9 cellular contexts compared by ENCODE assay signal in genomic region chr11:35162795-35163194, GRCh38. TPM values are rescaled to one million over a fixed set of nuclear protein-coding genes. Genes with fewer than 3 reads are reported as not detected.
A peak's percentile ranks its signal among the peaks of the same experiment; 100 is the strongest.
DNase-seq lines count a peak whose midpoint lies in the region; ATAC-seq and TF ChIP-seq lines count a peak whose summit lies in the region.
"Had no signal": no experiment of that assay in that cellular context is flagged by ENCODE, and none has a peak within 500 bp of the region (broad histone marks: within the 10 kb centered on the region; RNA-seq: fewer than 3 reads in every experiment).

No MANE protein-coding gene starts in this region.

- H3K36me3 Mint-ChIP-seq in stimulated activated naive CD8-positive, alpha-beta T cell treated with anti-CD3 and anti-CD28 coated beads, Interleukin-15, Interleukin-2, amounts not matched to agents 100 ng/mL and 50 ng/mL, for 24 hours (ENCODE audit: low read depth): peaks cover 72% of the 10 kb centered on the region
- peaks cover 65% of the 10 kb centered on the region for H3K36me3 Mint-ChIP-seq in activated T-helper 1 cell treated with anti-CD3 and anti-CD28 coated beads, Interleukin-12 subunit alpha, Interleukin-12 subunit beta, Interleukin-2, Interleukin-4 antibody, amounts not matched to agents 30 ng/mL and 10 ng/mL and 1 ng/mL, durations not matched to agents 14 hours and 24 hours and 36 hours (ENCODE audit: low read depth)

- H3K9me3 Mint-ChIP-seq in stimulated activated naive CD8-positive, alpha-beta T cell treated with anti-CD3 and anti-CD28 coated beads, Interleukin-15, Interleukin-2, amounts not matched to agents 100 ng/mL and 50 ng/mL, for 24 hours: no peaks in the 10 kb centered on the region
- no peaks in the 10 kb centered on the region for H3K9me3 Mint-ChIP-seq in activated T-helper 1 cell treated with anti-CD3 and anti-CD28 coated beads, Interleukin-12 subunit alpha, Interleukin-12 subunit beta, Interleukin-2, Interleukin-4 antibody, amounts not matched to agents 30 ng/mL and 10 ng/mL and 1 ng/mL, durations not matched to agents 14 hours and 24 hours and 36 hours

- ATAC-seq in stimulated activated naive CD8-positive, alpha-beta T cell treated with anti-CD3 and anti-CD28 coated beads, Interleukin-15, Interleukin-2, amounts not matched to agents 100 U/mL and 50 U/mL, for 24 hours: no peak
- ATAC-seq in left lung: no peak
- ATAC-seq in body of pancreas: no peak
- ATAC-seq in SK-N-SH treated with all-trans-retinoic acid at 6 μM for 48 hours: no peak

- peak overlapping the region; percentile 97 for H3K27ac Mint-ChIP-seq in stimulated activated naive CD8-positive, alpha-beta T cell treated with anti-CD3 and anti-CD28 coated beads, Interleukin-15, Interleukin-2, amounts not matched to agents 100 ng/mL and 50 ng/mL, for 24 hours
- H3K27ac Mint-ChIP-seq in activated T-helper 1 cell treated with anti-CD3 and anti-CD28 coated beads, Interleukin-12 subunit alpha, Interleukin-12 subunit beta, Interleukin-2, Interleukin-4 antibody, amounts not matched to agents 30 ng/mL and 10 ng/mL and 1 ng/mL, durations not matched to agents 14 hours and 24 hours and 36 hours: peak overlapping the region; percentile 48

- H3K36me3 ChIP-seq in left lung (peaks cover 0 to 9% of the 10 kb centered on the region in 2 donors), vagina (no peaks in the 10 kb centered on the region), body of pancreas (replicated peaks in 1 of 2; ENCODE audit: insufficient read depth in 1 of 2, low read depth in 2 of 2) (no peaks in the 10 kb centered on the region)
- H3K36me3 ChIP-seq: HAP-1 had no signal

- TF ChIP-seq POLR2A in vagina (IDR thresholded peaks at IDR 0.05) (no peak), body of pancreas (IDR thresholded peaks at IDR 0.05) (no peak)

- WGBS in body of pancreas, 2 donors: 76 to 100% methylated on average over 2 of the region's 2 CpGs

- H3K27me3 Mint-ChIP-seq in stimulated activated naive CD8-positive, alpha-beta T cell treated with anti-CD3 and anti-CD28 coated beads, Interleukin-15, Interleukin-2, amounts not matched to agents 100 ng/mL and 50 ng/mL, for 24 hours: no peaks in the 10 kb centered on the region
- H3K27me3 Mint-ChIP-seq in activated T-helper 1 cell treated with anti-CD3 and anti-CD28 coated beads, Interleukin-12 subunit alpha, Interleukin-12 subunit beta, Interleukin-2, Interleukin-4 antibody, amounts not matched to agents 30 ng/mL and 10 ng/mL and 1 ng/mL, durations not matched to agents 14 hours and 24 hours and 36 hours (ENCODE audit: insufficient read depth): no peaks in the 10 kb centered on the region

- peak overlapping the region; percentile 61 to 88 for H3K27ac ChIP-seq in left lung
- H3K27ac ChIP-seq in vagina: peak overlapping the region; percentile 51
- peak overlapping the region in 1 of 4 donors; percentile 14 for H3K27ac ChIP-seq in body of pancreas

- H3K4me3 ChIP-seq in left lung: no peak overlapping the region
- H3K4me3 ChIP-seq in vagina: no peak overlapping the region
- no peak overlapping the region for H3K4me3 ChIP-seq in body of pancreas
- H3K4me3 ChIP-seq: HAP-1 had no signal

- H3K4me3 Mint-ChIP-seq in stimulated activated naive CD8-positive, alpha-beta T cell treated with anti-CD3 and anti-CD28 coated beads, Interleukin-15, Interleukin-2, amounts not matched to agents 100 ng/mL and 50 ng/mL, for 24 hours: peak overlapping the region; percentile 28
- H3K4me3 Mint-ChIP-seq in activated T-helper 1 cell treated with anti-CD3 and anti-CD28 coated beads, Interleukin-12 subunit alpha, Interleukin-12 subunit beta, Interleukin-2, Interleukin-4 antibody, amounts not matched to agents 30 ng/mL and 10 ng/mL and 1 ng/mL, durations not matched to agents 14 hours and 24 hours and 36 hours: peak overlapping the region; percentile 5

- H3K4me1 ChIP-seq in left lung (peaks cover 76 to 100% of the 10 kb centered on the region in 2 donors), vagina (peaks cover 100% of the 10 kb centered on the region), body of pancreas (peaks cover 93% of the 10 kb centered on the region)
- H3K4me1 ChIP-seq: HAP-1 had no signal

- DNase-seq in stimulated activated naive CD8-positive, alpha-beta T cell treated with anti-CD3 and anti-CD28 coated beads, Interleukin-15, Interleukin-2, amounts not matched to agents 100 U/mL and 50 U/mL, for 24 hours: no peak
- DNase-seq in activated T-helper 1 cell treated with anti-CD3 and anti-CD28 coated beads, Interleukin-12 subunit alpha, Interleukin-12 subunit beta, Interleukin-2, Interleukin-4 antibody, amounts not matched to agents 30 ng/mL and 10 ng/mL and 1 ng/mL, durations not matched to agents 14 hours and 24 hours and 36 hours (ENCODE audit: low spot score): no peak
- DNase-seq in left lung (no peak), vagina (ENCODE audit: extremely low spot score in 2 of 2) (no peak), body of pancreas (no peak), NCI-H1436 (lab: John Stamatoyannopoulos, UW) (no peak)

- intact Hi-C loops in activated T-helper 1 cell treated with anti-CD3 and anti-CD28 coated beads, Interleukin-12 subunit alpha, Interleukin-12 subunit beta, Interleukin-2, Interleukin-4 antibody, amounts not matched to agents 30 ng/mL and 10 ng/mL and 1 ng/mL, durations not matched to agents 14 hours and 24 hours and 36 hours (cut with micrococcal nuclease): loop anchor here (1.0 kb wide), 1 partner anchor 9 kb away; no protein-coding TSS in a partner anchor
- intact Hi-C loops in left lung (cut with DNase I) (no loop called here), vagina (cut with DNase I) (no loop called here), body of pancreas (cut with DNase I) (no loop called here)

- H3K9me3 ChIP-seq in left lung (no peaks in the 10 kb centered on the region), vagina (no peaks in the 10 kb centered on the region), body of pancreas (no peaks in the 10 kb centered on the region)
- H3K9me3 ChIP-seq: HAP-1 had no signal

- no peak for TF ChIP-seq CTCF in left lung (IDR thresholded peaks at IDR 0.05)
- no peak for TF ChIP-seq CTCF in vagina (IDR thresholded peaks at IDR 0.05)
- no peak for TF ChIP-seq CTCF in body of pancreas (IDR thresholded peaks at IDR 0.05)

- H3K4me1 Mint-ChIP-seq in stimulated activated naive CD8-positive, alpha-beta T cell treated with anti-CD3 and anti-CD28 coated beads, Interleukin-15, Interleukin-2, amounts not matched to agents 100 ng/mL and 50 ng/mL, for 24 hours (ENCODE audit: low read depth): peaks cover 100% of the 10 kb centered on the region
- H3K4me1 Mint-ChIP-seq in activated T-helper 1 cell treated with anti-CD3 and anti-CD28 coated beads, Interleukin-12 subunit alpha, Interleukin-12 subunit beta, Interleukin-2, Interleukin-4 antibody, amounts not matched to agents 30 ng/mL and 10 ng/mL and 1 ng/mL, durations not matched to agents 14 hours and 24 hours and 36 hours (ENCODE audit: low read depth): peaks cover 100% of the 10 kb centered on the region

- H3K27me3 ChIP-seq in left lung (no peaks in the 10 kb centered on the region), vagina (no peaks in the 10 kb centered on the region), body of pancreas (no peaks in the 10 kb centered on the region)

TF ChIP-seq in SK-N-SH treated with all-trans-retinoic acid at 6 μM for 48 hours, 23 proteins besides CTCF, POLR2A, EP300 and RAD21 (continues in another document):
- TF ChIP-seq ZC3H10 (CRISPR knock-in tag; IDR thresholded peaks at IDR 0.05) (no peak), PPARA (CRISPR knock-in tag; IDR thresholded peaks at IDR 0.05; ENCODE audit: borderline replicate concordance) (no peak), TCF4 (CRISPR knock-in tag; IDR thresholded peaks at IDR 0.05; ENCODE audit: borderline replicate concordance) (no peak), TOX (CRISPR knock-in tag; IDR thresholded peaks at IDR 0.05; ENCODE audit: borderline replicate concordance) (no peak), CSDC2 (CRISPR knock-in tag; IDR thresholded peaks at IDR 0.05) (no peak), ZNF70 (CRISPR knock-in tag; IDR thresholded peaks at IDR 0.05) (no peak), TSHZ2 (CRISPR knock-in tag; IDR thresholded peaks at IDR 0.05) (no peak)
- TF ChIP-seq, protein P1, sequence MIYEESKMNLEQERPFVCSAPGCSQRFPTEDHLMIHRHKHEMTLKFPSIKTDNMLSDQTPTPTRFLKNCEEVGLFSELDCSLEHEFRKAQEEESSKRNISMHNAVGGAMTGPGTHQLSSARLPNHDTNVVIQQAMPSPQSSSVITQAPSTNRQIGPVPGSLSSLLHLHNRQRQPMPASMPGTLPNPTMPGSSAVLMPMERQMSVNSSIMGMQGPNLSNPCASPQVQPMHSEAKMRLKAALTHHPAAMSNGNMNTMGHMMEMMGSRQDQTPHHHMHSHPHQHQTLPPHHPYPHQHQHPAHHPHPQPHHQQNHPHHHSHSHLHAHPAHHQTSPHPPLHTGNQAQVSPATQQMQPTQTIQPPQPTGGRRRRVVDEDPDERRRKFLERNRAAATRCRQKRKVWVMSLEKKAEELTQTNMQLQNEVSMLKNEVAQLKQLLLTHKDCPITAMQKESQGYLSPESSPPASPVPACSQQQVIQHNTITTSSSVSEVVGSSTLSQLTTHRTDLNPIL (CRISPR knock-in tag; IDR thresholded peaks at IDR 0.05; ENCODE audit: low read depth): no peak

RNA-seq across cellular contexts. Expression of gene CD44, which starts 23.8 kb away (rescaled TPM):
- 547 and 550 TPM in 2 replicates for total RNA-seq in activated T-helper 1 cell treated with anti-CD3 and anti-CD28 coated beads, Interleukin-12 subunit alpha, Interleukin-12 subunit beta, Interleukin-2, Interleukin-4 antibody, amounts not matched to agents 30 ng/mL and 10 ng/mL and 1 ng/mL, durations not matched to agents 14 hours and 24 hours and 36 hours
- total RNA-seq in left lung (100 to 1,000 TPM; 479 to 693 TPM), vagina (869 TPM), body of pancreas (100 to 1,000 TPM; 266 to 433 TPM)
